ENCODE assay signal across 8 cellular contexts in the genomic region with DNA sequence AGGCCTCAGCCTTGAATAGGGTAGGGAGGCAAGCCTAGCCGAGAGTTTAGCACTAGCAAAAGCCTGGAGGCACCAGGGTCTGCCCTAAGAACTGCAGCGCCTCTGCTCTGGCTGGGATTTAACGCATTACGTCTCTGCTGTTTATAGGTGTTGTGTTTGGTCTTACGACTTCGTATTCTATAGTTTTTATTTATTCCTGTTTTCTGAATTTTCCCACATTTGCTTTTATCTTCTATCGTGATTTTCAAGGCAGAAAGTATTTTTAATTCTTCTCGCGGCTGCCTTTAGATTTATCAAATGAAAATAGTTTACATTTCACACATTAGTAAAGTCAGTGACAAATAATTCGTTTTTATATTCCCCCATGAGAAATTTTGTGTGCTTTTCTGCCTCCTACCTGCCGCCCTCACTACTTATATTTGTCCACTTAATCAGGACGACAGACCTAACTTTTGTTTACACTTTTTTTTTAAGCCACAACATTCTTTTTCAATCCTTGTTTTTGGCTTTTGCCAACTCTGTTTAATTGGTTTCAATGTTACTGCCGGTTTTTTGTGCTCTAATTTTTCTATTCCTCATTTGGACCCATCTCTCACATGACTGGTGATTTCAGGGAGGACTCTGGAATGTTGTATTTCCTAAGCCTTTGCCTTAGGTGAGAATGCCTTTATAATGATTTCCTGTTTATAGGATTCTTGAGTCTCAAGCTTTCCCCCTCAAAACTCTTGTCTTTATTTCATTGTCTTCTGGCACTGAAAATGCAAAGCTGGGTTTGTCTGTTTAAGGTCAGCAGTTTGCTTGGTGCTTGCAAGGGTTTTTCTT. TPM values are rescaled to one million over a fixed set of nuclear protein-coding genes. Genes with fewer than 3 reads are reported as not detected.
DNase-seq lines count a peak whose midpoint lies in the region; ATAC-seq and TF ChIP-seq lines count a peak whose summit lies in the region.

No MANE protein-coding gene starts in this region.

- intact Hi-C loops in lower leg skin (cut with DNase I; ENCODE audit: low total_unique reads) (no loop called here), upper lobe of right lung (cut with DNase I) (no loop called here)

- H3K4me3 ChIP-seq in ACC112 (ENCODE audit: low read depth, low read length) (peak overlapping the region; percentile 82), astrocyte of the cerebellum (ENCODE audit: low read depth, low read length) (peak overlapping the region; percentile 90), lower leg skin (ENCODE audit: low read depth, poor library complexity, severe bottlenecking) (peak overlapping the region; percentile 69), upper lobe of right lung (peak overlapping the region; percentile 92)

- H2AFZ ChIP-seq in ACC112 (ENCODE audit: low read length, unreplicated experiment) = peak overlapping the region; percentile 32

- ATAC-seq in HG02642 (IDR thresholded peaks at IDR 0.05; ENCODE audit: poor library complexity, unreplicated experiment) (peak; percentile 2), upper lobe of right lung (no peak)

- H3K4me1 ChIP-seq in ACC112 (ENCODE audit: control insufficient read depth, insufficient read depth, low read length, unreplicated experiment) (peaks cover 11% of the 10 kb centered on the region), upper lobe of right lung (peaks cover 6% of the 10 kb centered on the region)

- H3K27ac ChIP-seq in ACC112 (ENCODE audit: low read depth, low read length) (no peak overlapping the region), upper lobe of right lung (peak overlapping the region; percentile 85)

- 20 to 25% methylated on average over 12 to 13 of the region's 13 CpGs for WGBS in lower leg skin, 2 donors

- in situ Hi-C loops in astrocyte of the cerebellum (cut with HindIII; ENCODE audit: low sequenced_read_pairs) = no loop called here

- H3K27me3 ChIP-seq in ACC112 (ENCODE audit: insufficient read depth, low read length) (0 out of 2 replicates have a peak, but pooled peaks cover 5% of the 10 kb centered on the region), upper lobe of right lung (no peaks in the 10 kb centered on the region)

- no peaks in the 10 kb centered on the region for H3K79me2 ChIP-seq in ACC112 (ENCODE audit: control insufficient read depth, insufficient read depth, low read length, unreplicated experiment)

- DNase-seq in astrocyte of the cerebellum (ENCODE audit: low read depth) (no peak), lower leg skin (ENCODE audit: low spot score in 2 of 2) (no peak), upper lobe of right lung (no peak), RPMI8226 (no peak), HPDE6-E6E7 (ENCODE audit: extremely low spot score) (no peak)
- DNase-seq in effector CD8-positive, alpha-beta T cell (lab: John Stamatoyannopoulos, UW) = no peak

- H3K36me3 ChIP-seq in ACC112 (ENCODE audit: insufficient read depth, low read length) (no peaks in the 10 kb centered on the region), upper lobe of right lung (no peaks in the 10 kb centered on the region)

- TF ChIP-seq POLR2A in lower leg skin (IDR thresholded peaks at IDR 0.05) = no peak

- no peaks in the 10 kb centered on the region for H3K9me3 ChIP-seq in upper lobe of right lung

- TF ChIP-seq CTCF in astrocyte of the cerebellum (IDR thresholded peaks at IDR 0.05; ENCODE audit: low read depth, low read length, missing control alignments) = no peak
- no peak for TF ChIP-seq CTCF in lower leg skin (IDR thresholded peaks at IDR 0.05)
- TF ChIP-seq CTCF in upper lobe of right lung (IDR thresholded peaks at IDR 0.05) = no peak

RNA-seq across cellular contexts. Expression of gene LZTS3, which starts 1.3 kb away (rescaled TPM):
- 1 to 10 TPM; 4.4 to 9.7 (median 7.7) TPM for total RNA-seq in lower leg skin
- 21.5 TPM for total RNA-seq in upper lobe of right lung

RNA-seq across cellular contexts. Expression of gene FASTKD5, which starts 15.0 kb away (rescaled TPM):
- total RNA-seq in lower leg skin (10 to 100 TPM; 14.3 to 18.1 (median 15.9) TPM), upper lobe of right lung (18.0 TPM)

RNA-seq across cellular contexts. Expression of gene UBOX5, which starts 15.0 kb away (rescaled TPM):
- 10 to 100 TPM in 3 of 4 donors, 1 to 10 TPM in 1; 6.1 to 12.7 (median 11.9) TPM for total RNA-seq in lower leg skin
- 7.9 TPM for total RNA-seq in upper lobe of right lung

RNA-seq across cellular contexts. Expression of gene DDRGK1, which starts 29.8 kb away (rescaled TPM):
- total RNA-seq in lower leg skin = 100 to 1,000 TPM in 1 of 4 donors, 10 to 100 TPM in 3; 53.6 to 109 (median 89.0) TPM
- total RNA-seq in upper lobe of right lung = 108 TPM

RNA-seq across cellular contexts. Expression of gene ITPA, which starts 34.6 kb away (rescaled TPM):
- total RNA-seq in lower leg skin (10 to 100 TPM; 39.3 to 55.8 (median 46.8) TPM), upper lobe of right lung (43.4 TPM)
